Comparison of ENCODE assay signal across 9 cellular contexts in the genomic region with DNA sequence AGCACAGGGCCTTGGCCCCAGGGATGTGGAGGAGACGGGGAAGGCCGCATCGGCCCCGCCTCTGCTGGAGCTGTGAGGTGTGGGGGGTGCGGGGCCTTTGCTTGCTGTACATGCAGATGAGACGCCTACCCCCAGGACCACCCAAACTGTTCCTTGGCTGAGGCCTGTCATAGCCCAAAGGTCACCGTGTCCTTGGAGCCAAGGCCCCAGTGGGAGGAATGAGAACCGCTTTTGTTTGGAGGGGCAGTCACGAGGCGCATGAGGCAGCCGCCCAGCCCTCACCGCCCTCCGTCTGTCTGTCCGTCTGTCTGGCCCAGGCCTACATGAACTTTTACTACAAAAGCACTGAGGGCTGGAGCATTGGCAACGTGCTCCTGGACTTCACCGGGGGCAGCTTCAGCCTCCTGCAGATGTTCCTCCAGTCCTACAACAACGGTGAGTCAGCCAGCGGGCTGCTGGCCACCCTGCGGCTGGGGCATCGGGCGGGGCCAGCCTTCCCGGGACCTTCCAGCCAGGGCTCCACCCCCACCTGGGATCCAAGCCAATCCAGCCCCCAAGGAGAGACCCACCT. TPM values are rescaled to one million over a fixed set of nuclear protein-coding genes. Genes with fewer than 3 reads are reported as not detected.
DNase-seq lines count a peak whose midpoint lies in the region; ATAC-seq and TF ChIP-seq lines count a peak whose summit lies in the region.
"Had no signal": no experiment of that assay in that cellular context is flagged by ENCODE, and none has a peak within 500 bp of the region (broad histone marks: within the 10 kb centered on the region; RNA-seq: fewer than 3 reads in every experiment).

No MANE protein-coding gene starts in this region.

- peak; percentile 37 for TF ChIP-seq CTCF in AG10803 (conservative IDR thresholded peaks at IDR 0.05; ENCODE audit: low read length)
- peak; percentile 12 for TF ChIP-seq CTCF in osteocyte (IDR thresholded peaks at IDR 0.05)
- no peak for TF ChIP-seq CTCF in WTC11 (IDR thresholded peaks at IDR 0.05)

- ATAC-seq in SK-N-SH treated with all-trans-retinoic acid at 6 μM for 48 hours (peak; percentile 78), WTC11 (no peak), GM18520 (IDR thresholded peaks at IDR 0.05; ENCODE audit: unreplicated experiment) (no peak), HG02642 (IDR thresholded peaks at IDR 0.05; ENCODE audit: poor library complexity, unreplicated experiment) (no peak)
- ATAC-seq: CD8-positive, alpha-beta T cell had no signal

- H3K27me3 Mint-ChIP-seq in osteocyte (ENCODE audit: unreplicated experiment) (no peaks in the 10 kb centered on the region), WTC11 (ENCODE audit: low read depth) (no peaks in the 10 kb centered on the region)

- CTCF ChIA-PET in WTC11 (lab: Charles Lee), result interaction anchor here (1.0 kb wide), 1 partner anchor 23 kb away, joined by 3 read pairs; no protein-coding TSS in a partner anchor

- H3K36me3 Mint-ChIP-seq in osteocyte (ENCODE audit: unreplicated experiment) (peaks cover 8% of the 10 kb centered on the region), WTC11 (peaks cover 5% of the 10 kb centered on the region; the same call in 1 of the 2 replicates)
- H3K36me3 Mint-ChIP-seq: CD8-positive, alpha-beta T cell had no signal

- DNase-seq in AG10803 (ENCODE audit: low read depth) (peak; percentile 91), fibroblast of the conjunctiva (ENCODE audit: low read depth) (peak; percentile 92), osteocyte (ENCODE audit: extremely low spot score, unreplicated experiment) (peak; percentile 90), WTC11 (ENCODE audit: low spot score) (no peak), NCI-H1048 (lab: John Stamatoyannopoulos, UW) (no peak)
- DNase-seq: CD8-positive, alpha-beta T cell had no signal

- no peaks in the 10 kb centered on the region for H3K9me3 Mint-ChIP-seq in osteocyte (ENCODE audit: unreplicated experiment)
- H3K9me3 Mint-ChIP-seq in WTC11, result no peaks in the 10 kb centered on the region
- H3K9me3 Mint-ChIP-seq: CD8-positive, alpha-beta T cell had no signal

- H3K4me1 Mint-ChIP-seq in osteocyte (ENCODE audit: unreplicated experiment) (peaks cover 22% of the 10 kb centered on the region), WTC11 (no peaks in the 10 kb centered on the region)

- H3K4me3 ChIP-seq in AG10803 (ENCODE audit: low read length), result no peak overlapping the region

- POLR2A ChIA-PET in WTC11 (lab: Charles Lee), result no interaction called here

- H3K4me3 Mint-ChIP-seq in osteocyte (ENCODE audit: unreplicated experiment) (no peak overlapping the region), WTC11 (no peak overlapping the region)
- H3K4me3 Mint-ChIP-seq: CD8-positive, alpha-beta T cell had no signal

- H3K27ac Mint-ChIP-seq in osteocyte (ENCODE audit: unreplicated experiment) (peak overlapping the region; percentile 91), WTC11 (no peak overlapping the region)
- H3K27ac Mint-ChIP-seq: CD8-positive, alpha-beta T cell had no signal

TF ChIP-seq in SK-N-SH treated with all-trans-retinoic acid at 6 μM for 48 hours, 23 proteins besides CTCF, POLR2A, EP300 and RAD21:
- no peak for TF ChIP-seq ZNF565 (CRISPR knock-in tag; conservative IDR thresholded peaks at IDR 0.05; ENCODE audit: low read depth)
- TF ChIP-seq PPARA (CRISPR knock-in tag; IDR thresholded peaks at IDR 0.05; ENCODE audit: borderline replicate concordance), result no peak
- no peak for TF ChIP-seq GLIS3 (CRISPR knock-in tag; IDR thresholded peaks at IDR 0.05)
- no peak for TF ChIP-seq ZFP3 (CRISPR knock-in tag; IDR thresholded peaks at IDR 0.05)
- no peak for TF ChIP-seq ESRRG (CRISPR knock-in tag; IDR thresholded peaks at IDR 0.05)
- no peak for TF ChIP-seq OSR1 (CRISPR knock-in tag; IDR thresholded peaks at IDR 0.05)
- no peak for TF ChIP-seq ZFP30 (CRISPR knock-in tag; IDR thresholded peaks at IDR 0.05)
- no peak for TF ChIP-seq ZNF8 (CRISPR knock-in tag; IDR thresholded peaks at IDR 0.05)
- no peak for TF ChIP-seq ZC3H10 (CRISPR knock-in tag; IDR thresholded peaks at IDR 0.05)

TF ChIP-seq in WTC11, 78 proteins besides CTCF, POLR2A, EP300 and RAD21:
- no peak for TF ChIP-seq ZNF671 (CRISPR knock-in tag; IDR thresholded peaks at IDR 0.05)
- TF ChIP-seq CREB1 (CRISPR knock-in tag; IDR thresholded peaks at IDR 0.05), result no peak
TF ChIP-seq in WTC11: peak in this region for 0.

RNA-seq across cellular contexts. Expression of a gene that starts 8.8 kb away (rescaled TPM):
- total RNA-seq in osteocyte (149 TPM in 2 replicates), WTC11 (2021) (71.9 to 76.9 TPM (median 76.2 TPM) in 3 replicates)

RNA-seq across cellular contexts. Expression of a gene that starts 9.0 kb away (rescaled TPM):
- total RNA-seq in osteocyte (37.0 and 43.8 TPM in 2 replicates), WTC11 (2021) (81.2 to 89.7 TPM (median 86.0 TPM) in 3 replicates)

RNA-seq across cellular contexts. Expression of a gene that starts 23.1 kb away (rescaled TPM):
- 23.8 and 24.9 TPM in 2 replicates for total RNA-seq in osteocyte
- total RNA-seq in WTC11 (2021), result 10.7 to 11.9 TPM (median 11.8 TPM) in 3 replicates

RNA-seq across cellular contexts. Expression of a gene that starts 23.6 kb away (rescaled TPM):
- total RNA-seq in osteocyte, result 8.5 and 9.8 TPM in 2 replicates
- total RNA-seq in WTC11 (2021), result 29.0 to 29.3 TPM (median 29.2 TPM) in 3 replicates

RNA-seq across cellular contexts. Expression of a gene that starts 36.3 kb away (rescaled TPM):
- total RNA-seq in osteocyte (0.34 and 0.43 TPM in 2 replicates), WTC11 (2021) (6.4 to 9.5 TPM (median 8.8 TPM) in 3 replicates)

Comparison
In these comparisons a context has a peak if more than half of its experiments do, and no peak if none do; other contexts are left out.
1. DNase-seq: peak in AG10803 (single experiment), fibroblast of the conjunctiva (single experiment) and osteocyte (single experiment); none in WTC11 (single experiment) and NCI-H1048 (single experiment).